Comparison of ENCODE assay signal across 8 cellular contexts in genomic region chr18:62420151-62420512, GRCh38.
DNase-seq lines count a peak whose midpoint lies in the region; ATAC-seq and FAIRE-seq lines count a peak whose summit lies in the region.

No MANE protein-coding gene starts in this region.

- H3K9me3 ChIP-seq in effector memory CD4-positive, alpha-beta T cell (ENCODE audit: control insufficient read depth, low read length): no peaks in the 10 kb centered on the region

- no peaks in the 10 kb centered on the region for H3K36me3 ChIP-seq in effector memory CD4-positive, alpha-beta T cell (ENCODE audit: control insufficient read depth, insufficient read depth, low read length)
- H3K36me3 ChIP-seq in H7 (replicated peaks; ENCODE audit: control insufficient read depth, insufficient read depth, low read length): no peaks in the 10 kb centered on the region

- H3K4me3 ChIP-seq in effector memory CD4-positive, alpha-beta T cell (ENCODE audit: insufficient read depth, low read depth, low read length, poor library complexity, severe bottlenecking): peak overlapping the region; percentile 30
- no peak overlapping the region for H3K4me3 ChIP-seq in H7 (ENCODE audit: insufficient read depth, low read depth, low read length)

- H3K4me1 ChIP-seq in effector memory CD4-positive, alpha-beta T cell (ENCODE audit: control insufficient read depth, insufficient read depth, low read length, poor library complexity, severe bottlenecking): no peaks in the 10 kb centered on the region

- no peaks in the 10 kb centered on the region for H3K27me3 ChIP-seq in effector memory CD4-positive, alpha-beta T cell (replicated peaks; ENCODE audit: control insufficient read depth, insufficient read depth, low read length, poor library complexity, severe bottlenecking)
- no peaks in the 10 kb centered on the region for H3K27me3 ChIP-seq in H7 (ENCODE audit: control insufficient read depth, insufficient read depth, low read length)

- DNase-seq in RPMI7951 (ENCODE audit: low read depth) (peak; percentile 74), H7 (no peak), midbrain (lab: John Stamatoyannopoulos, UW) (no peak), GM19239 (ENCODE audit: insufficient read length, low spot score) (no peak)
- DNase-seq in effector memory CD4-positive, alpha-beta T cell: no peak
- DNase-seq in stimulated activated CD4-positive, alpha-beta T cell treated with anti-CD3 and anti-CD28 coated beads, Interleukin-2, amount 100 ng/mL, for 24 hours: peak; percentile 10 to 28

- ATAC-seq in GM21786 (IDR thresholded peaks at IDR 0.05; ENCODE audit: unreplicated experiment) (peak; percentile 5), HG03135 (IDR thresholded peaks at IDR 0.05; ENCODE audit: unreplicated experiment) (no peak)

- FAIRE-seq in GM19239 (lab: Jason Lieb, UNC): no peak

- H3K27ac ChIP-seq in effector memory CD4-positive, alpha-beta T cell (ENCODE audit: insufficient read depth, low read length, poor library complexity, severe bottlenecking): peak overlapping the region; percentile 66

Comparison
In these comparisons a context has a peak if more than half of its experiments do, and no peak if none do; other contexts are left out.
1. DNase-seq: peak in RPMI7951 (single experiment) and stimulated activated CD4-positive, alpha-beta T cell treated with anti-CD3 and anti-CD28 coated beads, Interleukin-2, amount 100 ng/mL, for 24 hours (2 of 2); none in effector memory CD4-positive, alpha-beta T cell (0 of 3), H7 (single experiment), midbrain (single experiment) and GM19239 (single experiment).